Comparison of ENCODE assay signal across 10 cellular contexts in the genomic region with DNA sequence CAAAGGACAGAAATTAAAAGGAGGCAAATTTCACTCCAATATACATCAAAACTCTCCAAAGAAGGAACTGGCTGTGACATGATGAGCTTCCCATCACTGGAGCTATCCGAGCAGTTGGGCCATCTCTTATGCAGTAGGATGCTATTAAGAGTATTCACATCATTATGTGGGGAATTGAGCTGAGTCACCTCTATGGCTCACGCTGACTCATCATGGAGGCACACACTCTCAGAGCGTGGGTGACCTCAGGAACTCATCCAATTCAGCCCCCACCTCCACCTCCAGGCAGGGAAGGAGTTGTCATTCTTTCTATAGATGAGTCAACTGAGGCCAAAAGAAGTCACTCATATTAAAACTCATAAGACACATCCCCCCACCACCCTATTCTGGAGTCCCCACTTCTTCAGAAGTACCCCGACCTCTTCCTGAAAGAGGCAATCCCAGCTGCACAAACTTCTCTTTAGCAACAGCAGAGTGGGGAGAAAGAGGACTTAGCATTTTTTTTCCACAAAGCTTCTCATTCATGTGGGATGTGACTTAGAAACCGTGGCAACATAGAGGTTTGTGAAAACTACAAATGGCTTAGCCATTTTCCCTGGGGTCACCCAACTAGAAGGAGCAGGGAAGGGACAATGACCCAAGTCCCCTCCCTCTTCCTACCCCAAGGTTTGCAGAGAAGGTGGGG. TPM values are rescaled to one million over a fixed set of nuclear protein-coding genes. Genes with fewer than 3 reads are reported as not detected.
A peak's percentile ranks its signal among the peaks of the same experiment; 100 is the strongest.
DNase-seq lines count a peak whose midpoint lies in the region; ATAC-seq and TF ChIP-seq lines count a peak whose summit lies in the region.
"Had no signal": no experiment of that assay in that cellular context is flagged by ENCODE, and none has a peak within 500 bp of the region (broad histone marks: within the 10 kb centered on the region; RNA-seq: fewer than 3 reads in every experiment).

No MANE protein-coding gene starts in this region.

- H3K9me3 Mint-ChIP-seq in activated CD8-positive, alpha-beta memory T cell treated with anti-CD3 and anti-CD28 coated beads, Interleukin-2, amount 10 ng/mL, durations not matched to agents 7 days and 5 days (ENCODE audit: low read depth): no peaks in the 10 kb centered on the region

- H3K27ac Mint-ChIP-seq in activated CD8-positive, alpha-beta memory T cell treated with anti-CD3 and anti-CD28 coated beads, Interleukin-2, amount 10 ng/mL, durations not matched to agents 7 days and 5 days: no peak overlapping the region

- H3K36me3 ChIP-seq in MG63: no peaks in the 10 kb centered on the region
- H3K36me3 ChIP-seq in testis (ENCODE audit: low read depth, missing control alignments): no peaks in the 10 kb centered on the region

- H3K4me1 Mint-ChIP-seq in activated CD8-positive, alpha-beta memory T cell treated with anti-CD3 and anti-CD28 coated beads, Interleukin-2, amount 10 ng/mL, durations not matched to agents 7 days and 5 days: peaks cover 14% of the 10 kb centered on the region

- no peaks in the 10 kb centered on the region for H3K36me3 Mint-ChIP-seq in activated CD8-positive, alpha-beta memory T cell treated with anti-CD3 and anti-CD28 coated beads, Interleukin-2, amount 10 ng/mL, durations not matched to agents 7 days and 5 days

- no peaks in the 10 kb centered on the region for H3K27me3 Mint-ChIP-seq in activated CD8-positive, alpha-beta memory T cell treated with anti-CD3 and anti-CD28 coated beads, Interleukin-2, amount 10 ng/mL, durations not matched to agents 7 days and 5 days

- H3K27me3 ChIP-seq in MG63: no peaks in the 10 kb centered on the region
- H3K27me3 ChIP-seq in testis: no peaks in the 10 kb centered on the region

- no peak for TF ChIP-seq POLR2A in testis (IDR thresholded peaks at IDR 0.05)

- ATAC-seq in activated CD8-positive, alpha-beta memory T cell treated with anti-CD3 and anti-CD28 coated beads, Interleukin-2, amount 10 ng/mL, durations not matched to agents 7 days and 5 days: peak; percentile 80

- H3K9me3 ChIP-seq in MG63 (no peaks in the 10 kb centered on the region), testis (no peaks in the 10 kb centered on the region)

- WGBS in testis, 2 donors: 75 to 84% methylated on average over 4 to 5 of the region's 5 CpGs

- H3K27ac ChIP-seq in testis: no peak overlapping the region

- DNase-seq in activated CD8-positive, alpha-beta memory T cell treated with anti-CD3 and anti-CD28 coated beads, Interleukin-2, amount 10 ng/mL, durations not matched to agents 7 days and 5 days: peak; percentile 67
- DNase-seq in activated CD8-positive, alpha-beta memory T cell treated with anti-CD3 and anti-CD28 coated beads, Interleukin-2, amount 50 U/mL, for 4 hours: no peak
- DNase-seq in MG63: peak; percentile 92
- DNase-seq in brain pericyte (ENCODE audit: low read depth, low spot score): peak; percentile 86
- peak; percentile 99 for DNase-seq in skeletal muscle cell (ENCODE audit: low read depth)
- no peak for DNase-seq in testis
- no peak for DNase-seq in NCI-H524 (lab: John Stamatoyannopoulos, UW)
- no peak for DNase-seq in NCI-H748 treated with DMSO at 0.1 percent for 48 hours (lab: John Stamatoyannopoulos, UW)
- DNase-seq: DND-41, right cardiac atrium had no signal

- TF ChIP-seq CTCF in testis (IDR thresholded peaks at IDR 0.05): no peak

- no peak overlapping the region for H3K4me3 ChIP-seq in MG63
- H3K4me3 ChIP-seq in skeletal muscle cell (ENCODE audit: low read depth, low read length): no peak overlapping the region
- no peak overlapping the region for H3K4me3 ChIP-seq in testis

- intact Hi-C loops in testis (cut with DNase I; ENCODE audit: low total_unique reads): no loop called here

- CTCF ChIA-PET in activated CD8-positive, alpha-beta memory T cell treated with anti-CD3 and anti-CD28 coated beads, Interleukin-2, amount 10 ng/mL, durations not matched to agents 7 days and 5 days (lab: Charles Lee): interaction anchor here (0.8 to 1.0 kb wide), 3 partner anchors 12 to 982 kb away, joined by 3 read pairs; no protein-coding TSS in a partner anchor

- H3K4me1 ChIP-seq in testis: no peaks in the 10 kb centered on the region

- no peak overlapping the region for H3K4me3 Mint-ChIP-seq in activated CD8-positive, alpha-beta memory T cell treated with anti-CD3 and anti-CD28 coated beads, Interleukin-2, amount 10 ng/mL, durations not matched to agents 7 days and 5 days

RNA-seq across cellular contexts. Expression of a gene that starts 32.5 kb away (rescaled TPM):
- not detected for total RNA-seq in activated CD8-positive, alpha-beta memory T cell treated with anti-CD3 and anti-CD28 coated beads, Interleukin-2, amount 10 ng/mL, durations not matched to agents 7 days and 5 days
- not detected in 2 replicates for total RNA-seq in MG63 (2014; rRNA removed; shearing (Covaris generic); ENCODE audit: low replicate concordance)
- total RNA-seq in testis: 10 to 100 TPM; 14.2 to 18.3 TPM
- polyA plus RNA-seq in testis (ENCODE audit: insufficient read depth, low read depth, low replicate concordance): 24.6 TPM
- total RNA-seq: right cardiac atrium had no signal
- polyA plus RNA-seq: right cardiac atrium had no signal

Comparison
In these comparisons a context has a peak if more than half of its experiments do, and no peak if none do; other contexts are left out.
1. DNase-seq: peak in activated CD8-positive, alpha-beta memory T cell treated with anti-CD3 and anti-CD28 coated beads, Interleukin-2, amount 10 ng/mL, durations not matched to agents 7 days and 5 days (single experiment), MG63 (single experiment), brain pericyte (single experiment) and skeletal muscle cell (single experiment); none in activated CD8-positive, alpha-beta memory T cell treated with anti-CD3 and anti-CD28 coated beads, Interleukin-2, amount 50 U/mL, for 4 hours (single experiment), testis (single experiment), NCI-H524 (0 of 2) and NCI-H748 treated with DMSO at 0.1 percent for 48 hours (single experiment).
2. RNA of a gene that starts 32.5 kb away (total RNA-seq): 14.2 to 18.3 TPM in testis; not detected in activated CD8-positive, alpha-beta memory T cell treated with anti-CD3 and anti-CD28 coated beads, Interleukin-2, amount 10 ng/mL, durations not matched to agents 7 days and 5 days and not detected in MG63; every median in the first group is over 10 times any median in the second.